In genomic region chr10:116608683-116609594, GRCh38 we compare ENCODE assay signal across 12 cellular contexts. TPM values are rescaled to one million over a fixed set of nuclear protein-coding genes. Genes with fewer than 3 reads are reported as not detected.
A peak's percentile ranks its signal among the peaks of the same experiment; 100 is the strongest.
DNase-seq lines count a peak whose midpoint lies in the region; ATAC-seq and TF ChIP-seq lines count a peak whose summit lies in the region.
"Had no signal": no experiment of that assay in that cellular context is flagged by ENCODE, and none has a peak within 500 bp of the region (broad histone marks: within the 10 kb centered on the region; RNA-seq: fewer than 3 reads in every experiment).

No MANE protein-coding gene starts in this region.

- H3K36me3 ChIP-seq in H7 (replicated peaks; ENCODE audit: control insufficient read depth, insufficient read depth, low read length) (no peaks in the 10 kb centered on the region), trophoblast cell (ENCODE audit: control insufficient read depth in 1 of 2, insufficient read depth in 2 of 2, low read length in 2 of 2) (no peaks in the 10 kb centered on the region)

- no peak overlapping the region for H3K4ac ChIP-seq in trophoblast cell (ENCODE audit: low read depth, low read length)

- H2BK12ac ChIP-seq in trophoblast cell (ENCODE audit: low read length), result no peak overlapping the region

- H2BK5ac ChIP-seq in trophoblast cell (ENCODE audit: low read depth, low read length, poor library complexity), result no peak overlapping the region

- no peak for TF ChIP-seq CTCF in osteocyte (IDR thresholded peaks at IDR 0.05)

- no peaks in the 10 kb centered on the region for H3K4me1 ChIP-seq in trophoblast cell (ENCODE audit: control insufficient read depth in 1 of 2, insufficient read depth in 2 of 2, low read length in 2 of 2)

- no peak overlapping the region for H4K91ac ChIP-seq in trophoblast cell (ENCODE audit: low read depth, low read length)

- H3K27ac Mint-ChIP-seq in osteocyte (ENCODE audit: unreplicated experiment), result no peak overlapping the region

- H3K23ac ChIP-seq in trophoblast cell (ENCODE audit: low read length), result no peak overlapping the region

- WGBS in trophoblast cell (ENCODE audit: extremely low coverage, insufficient coverage, insufficient read length), result no CpG with 5 or more reads among the region's 41 CpGs

- H4K12ac ChIP-seq in trophoblast cell (ENCODE audit: low read depth, low read length), result no peak overlapping the region

- peak; percentile 73 for DNase-seq in H7
- peak; percentile 8 for DNase-seq in astrocyte of the hippocampus (ENCODE audit: low read depth, low spot score)
- DNase-seq in trophoblast cell, result peak in 1 of 2 donors; percentile 1
- no peak for DNase-seq in HuH-7 (ENCODE audit: low spot score)
- no peak for DNase-seq in osteocyte (ENCODE audit: extremely low spot score, unreplicated experiment)
- no peak for DNase-seq in NCI-H1105 treated with DMSO at 0.1 percent for 48 hours (lab: John Stamatoyannopoulos, UW)

- H3K4me3 Mint-ChIP-seq in osteocyte (ENCODE audit: unreplicated experiment), result no peak overlapping the region

- H3K79me2 ChIP-seq in trophoblast cell (ENCODE audit: control insufficient read depth, insufficient read depth, low read length, poor library complexity), result no peaks in the 10 kb centered on the region

- H3K4me1 Mint-ChIP-seq in osteocyte (ENCODE audit: unreplicated experiment), result no peaks in the 10 kb centered on the region

- no peaks in the 10 kb centered on the region for H3K9me3 Mint-ChIP-seq in osteocyte (ENCODE audit: unreplicated experiment)

- H3K79me1 ChIP-seq in trophoblast cell (ENCODE audit: low read length), result no peaks in the 10 kb centered on the region

- peaks cover 6% of the 10 kb centered on the region for H3K9me3 ChIP-seq in trophoblast cell (ENCODE audit: insufficient read depth, low read depth, low read length)

- no peak overlapping the region for H3K14ac ChIP-seq in trophoblast cell (ENCODE audit: low read length)

- H2AFZ ChIP-seq in trophoblast cell (ENCODE audit: insufficient read depth, low read length, poor library complexity), result peak overlapping the region; percentile 30

- H3K4me3 ChIP-seq in H7 (ENCODE audit: insufficient read depth, low read depth, low read length) (peak overlapping the region; percentile 69), iPS-11a (ENCODE audit: low read depth, low read length) (peak overlapping the region; percentile 51), trophoblast cell (ENCODE audit: low read depth, low read length) (no peak overlapping the region)

- no peak overlapping the region for H3K18ac ChIP-seq in trophoblast cell (ENCODE audit: low read length)

- H3K27me3 ChIP-seq in H7 (ENCODE audit: control insufficient read depth, insufficient read depth, low read length) (peaks cover 13% of the 10 kb centered on the region), trophoblast cell (ENCODE audit: insufficient read depth, low read length) (no peaks in the 10 kb centered on the region)

- peak overlapping the region; percentile 35 for H3K4me2 ChIP-seq in trophoblast cell (ENCODE audit: low read length)

- no peak overlapping the region for H3K27ac ChIP-seq in trophoblast cell (ENCODE audit: low read depth, low read length)
- H3K27ac ChIP-seq: epithelial cell of prostate, skin epidermis had no signal

- H3K27me3 Mint-ChIP-seq in osteocyte (ENCODE audit: unreplicated experiment), result no peaks in the 10 kb centered on the region

- H3K36me3 Mint-ChIP-seq in osteocyte (ENCODE audit: unreplicated experiment), result no peaks in the 10 kb centered on the region

- H2BK120ac ChIP-seq in trophoblast cell (ENCODE audit: insufficient read depth, low read length, poor library complexity), result no peak overlapping the region

- H4K8ac ChIP-seq in trophoblast cell (ENCODE audit: low read depth, low read length), result no peak overlapping the region

- no peak overlapping the region for H2AK5ac ChIP-seq in trophoblast cell (ENCODE audit: low read length)

- H3K9ac ChIP-seq in trophoblast cell (ENCODE audit: low read length), result no peak overlapping the region

- no peak for ATAC-seq in GM19467 (IDR thresholded peaks at IDR 0.05; ENCODE audit: unreplicated experiment)

RNA-seq across cellular contexts. Expression of gene PNLIPRP2, which starts 11.8 kb away (rescaled TPM):
- not detected in 2 replicates for total RNA-seq in H7 (2014; rRNA removed; shearing (Covaris generic))
- not detected in 2 replicates for polyA plus RNA-seq in trophoblast cell (2013)
- total RNA-seq in osteocyte, result not detected in 2 replicates
- total RNA-seq: left cardiac atrium had no signal
- polyA plus RNA-seq: BJ had no signal

RNA-seq across cellular contexts. Expression of gene PNLIPRP1, which starts 18.2 kb away (rescaled TPM):
- total RNA-seq in H7 (2014; rRNA removed; shearing (Covaris generic)), result not detected in 2 replicates
- polyA plus RNA-seq in trophoblast cell (2013), result not detected in 2 replicates
- total RNA-seq in osteocyte, result not detected in 2 replicates
- total RNA-seq: left cardiac atrium had no signal
- polyA plus RNA-seq: BJ had no signal

Comparison
In these comparisons a context has a peak if more than half of its experiments do, and no peak if none do; other contexts are left out.
1. DNase-seq: peak in H7 (single experiment) and astrocyte of the hippocampus (single experiment); none in HuH-7 (single experiment), osteocyte (single experiment) and NCI-H1105 treated with DMSO at 0.1 percent for 48 hours (single experiment).